In the genomic region with DNA sequence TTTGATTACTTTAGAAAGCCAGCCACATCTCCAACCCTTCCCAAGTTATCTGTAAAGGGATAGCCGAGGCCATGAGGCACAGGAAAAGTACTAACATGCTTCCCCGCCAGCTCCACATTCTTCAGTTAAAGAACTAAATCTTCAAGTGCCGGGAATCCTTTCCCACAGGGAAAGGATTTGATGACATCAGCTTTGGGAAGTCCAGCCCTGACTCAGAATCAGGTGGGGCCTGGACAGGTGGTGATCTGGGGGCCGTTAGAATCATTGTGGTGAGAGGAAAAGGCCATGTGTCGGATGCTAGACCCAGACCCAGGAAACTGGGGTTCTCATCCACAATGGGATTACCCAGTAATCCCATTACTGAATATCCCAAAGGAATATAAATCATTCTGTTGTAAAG, we compare ENCODE assay signal across 15 cellular contexts.
DNase-seq lines count a peak whose midpoint lies in the region; ATAC-seq and TF ChIP-seq lines count a peak whose summit lies in the region.
"Had no signal": no experiment of that assay in that cellular context is flagged by ENCODE, and none has a peak within 500 bp of the region (broad histone marks: within the 10 kb centered on the region; RNA-seq: fewer than 3 reads in every experiment).

No MANE protein-coding gene starts in this region.

- no peak overlapping the region for H3K9ac ChIP-seq in mesenchymal stem cell (ENCODE audit: low read length)

- no peak for TF ChIP-seq POLR2A in esophagus muscularis mucosa (IDR thresholded peaks at IDR 0.05; ENCODE audit: low read depth)

- H3K9me3 ChIP-seq in esophagus muscularis mucosa = no peaks in the 10 kb centered on the region
- no peaks in the 10 kb centered on the region for H3K9me3 ChIP-seq in mesenchymal stem cell (ENCODE audit: control insufficient read depth, low read length)
- H3K9me3 ChIP-seq: BE2C, Caco-2 had no signal

- H3K36me3 ChIP-seq in esophagus muscularis mucosa (no peaks in the 10 kb centered on the region), mesenchymal stem cell (ENCODE audit: control insufficient read depth in 1 of 2, insufficient read depth in 2 of 2, low read depth in 1 of 2, low read length in 2 of 2) (no peaks in the 10 kb centered on the region)
- H3K36me3 ChIP-seq: BE2C had no signal

- intact Hi-C loops in esophagus muscularis mucosa (cut with DNase I) = no loop called here
- intact Hi-C loops in activated CD4-positive, alpha-beta T cell treated with anti-CD3 and anti-CD28 coated beads for 36 hours (cut with DNase I, micrococcal nuclease) = no loop called here

- TF ChIP-seq EP300 in esophagus muscularis mucosa (IDR thresholded peaks at IDR 0.05) = no peak

- H3K27me3 ChIP-seq in esophagus muscularis mucosa = no peaks in the 10 kb centered on the region
- H3K27me3 ChIP-seq in mesenchymal stem cell (ENCODE audit: control insufficient read depth in 1 of 2, insufficient read depth in 1 of 2, low read length in 2 of 2) = no peaks in the 10 kb centered on the region
- H3K27me3 ChIP-seq: BE2C had no signal

- CTCF ChIA-PET in activated CD8-positive, alpha-beta T cell treated with anti-CD3 and anti-CD28 coated beads, Interleukin-2, amount 10 ng/mL, durations not matched to agents 7 days and 5 days (lab: Charles Lee) = no interaction called here
- CTCF ChIA-PET in activated CD4-positive, alpha-beta T cell treated with anti-CD3 and anti-CD28 coated beads for 36 hours (lab: Charles Lee) = no interaction called here

- no peak for ATAC-seq in activated CD8-positive, alpha-beta T cell treated with anti-CD3 and anti-CD28 coated beads, Interleukin-2, amount 10 ng/mL, durations not matched to agents 7 days and 5 days
- ATAC-seq in activated CD4-positive, alpha-beta T cell treated with anti-CD3 and anti-CD28 coated beads for 36 hours = no peak

- H3K4me1 ChIP-seq in esophagus muscularis mucosa (no peaks in the 10 kb centered on the region), mesenchymal stem cell (ENCODE audit: control insufficient read depth, insufficient read depth, low read depth, low read length) (peaks cover 2% of the 10 kb centered on the region)
- H3K4me1 ChIP-seq: BE2C, Caco-2 had no signal

- no peak overlapping the region for H3K4me2 ChIP-seq in mesenchymal stem cell (ENCODE audit: low read length, poor library complexity, severe bottlenecking)

- no peaks in the 10 kb centered on the region for H3K79me1 ChIP-seq in mesenchymal stem cell (replicated peaks; ENCODE audit: low read length, poor library complexity, severe bottlenecking)

- no peak for TF ChIP-seq CTCF in esophagus muscularis mucosa (IDR thresholded peaks at IDR 0.05)

- H3K36me3 Mint-ChIP-seq in activated CD8-positive, alpha-beta T cell treated with anti-CD3 and anti-CD28 coated beads, Interleukin-2, amount 10 ng/mL, durations not matched to agents 7 days and 5 days (ENCODE audit: low read depth) = no peaks in the 10 kb centered on the region
- H3K36me3 Mint-ChIP-seq in activated CD4-positive, alpha-beta T cell treated with anti-CD3 and anti-CD28 coated beads for 36 hours (ENCODE audit: low read depth) = no peaks in the 10 kb centered on the region
- H3K36me3 Mint-ChIP-seq: CD8-positive, alpha-beta memory T cell had no signal

- no peak overlapping the region for H2AFZ ChIP-seq in mesenchymal stem cell (ENCODE audit: low read depth, low read length)

- no peak overlapping the region for H3K4me3 ChIP-seq in esophagus muscularis mucosa
- H3K4me3 ChIP-seq in mesenchymal stem cell (ENCODE audit: insufficient read depth in 1 of 2, low read depth in 1 of 2, low read length in 2 of 2) = no peak overlapping the region

- H2BK5ac ChIP-seq in mesenchymal stem cell (ENCODE audit: low read depth, low read length, poor library complexity, severe bottlenecking) = no peak overlapping the region

- no peak overlapping the region for H3K23ac ChIP-seq in mesenchymal stem cell (ENCODE audit: low read length in 2 of 2)

- H2AK5ac ChIP-seq in mesenchymal stem cell (ENCODE audit: low read length, severe bottlenecking) = no peak overlapping the region

- DNase-seq in Daoy (ENCODE audit: low read depth) = peak; percentile 52
- peak; percentile 6 for DNase-seq in NCI-H82 treated with DMSO at 0.1 percent for 48 hours (lab: John Stamatoyannopoulos, UW; ENCODE audit: unreplicated experiment)
- DNase-seq in esophagus muscularis mucosa (ENCODE audit: extremely low spot score) = peak; percentile 89
- peak; percentile 1 for DNase-seq in mesenchymal stem cell
- DNase-seq in ecto neural progenitor cell (ENCODE audit: low spot score) = no peak
- no peak for DNase-seq in activated CD8-positive, alpha-beta T cell treated with anti-CD3 and anti-CD28 coated beads, Interleukin-2, amount 10 ng/mL, durations not matched to agents 7 days and 5 days
- DNase-seq in foreskin melanocyte = no peak
- no peak for DNase-seq in activated CD4-positive, alpha-beta T cell treated with anti-CD3 and anti-CD28 coated beads for 36 hours
- DNase-seq: BE2C; Caco-2; CD8-positive, alpha-beta memory T cell; DND-41; GF-D8; GOT3; H9 had no signal

- H3K4me1 Mint-ChIP-seq in activated CD8-positive, alpha-beta T cell treated with anti-CD3 and anti-CD28 coated beads, Interleukin-2, amount 10 ng/mL, durations not matched to agents 7 days and 5 days (ENCODE audit: low read depth) = no peaks in the 10 kb centered on the region
- H3K4me1 Mint-ChIP-seq in activated CD4-positive, alpha-beta T cell treated with anti-CD3 and anti-CD28 coated beads for 36 hours = no peaks in the 10 kb centered on the region
- H3K4me1 Mint-ChIP-seq: CD8-positive, alpha-beta memory T cell; H9 had no signal

- no peaks in the 10 kb centered on the region for H3K9me3 Mint-ChIP-seq in activated CD8-positive, alpha-beta T cell treated with anti-CD3 and anti-CD28 coated beads, Interleukin-2, amount 10 ng/mL, durations not matched to agents 7 days and 5 days (ENCODE audit: insufficient read depth)
- no peaks in the 10 kb centered on the region for H3K9me3 Mint-ChIP-seq in activated CD4-positive, alpha-beta T cell treated with anti-CD3 and anti-CD28 coated beads for 36 hours (ENCODE audit: low read depth)
- H3K9me3 Mint-ChIP-seq: H9 had no signal

- no peak overlapping the region for H3K4me3 Mint-ChIP-seq in activated CD8-positive, alpha-beta T cell treated with anti-CD3 and anti-CD28 coated beads, Interleukin-2, amount 10 ng/mL, durations not matched to agents 7 days and 5 days
- no peak overlapping the region for H3K4me3 Mint-ChIP-seq in activated CD4-positive, alpha-beta T cell treated with anti-CD3 and anti-CD28 coated beads for 36 hours
- H3K4me3 Mint-ChIP-seq: CD8-positive, alpha-beta memory T cell; H9 had no signal

- no peak overlapping the region for H3K4ac ChIP-seq in mesenchymal stem cell (ENCODE audit: low read depth in 1 of 2, low read length in 2 of 2)

- no peaks in the 10 kb centered on the region for H3K27me3 Mint-ChIP-seq in activated CD8-positive, alpha-beta T cell treated with anti-CD3 and anti-CD28 coated beads, Interleukin-2, amount 10 ng/mL, durations not matched to agents 7 days and 5 days (ENCODE audit: low read depth)
- H3K27me3 Mint-ChIP-seq in activated CD4-positive, alpha-beta T cell treated with anti-CD3 and anti-CD28 coated beads for 36 hours = no peaks in the 10 kb centered on the region

- H3K27ac ChIP-seq in esophagus muscularis mucosa (replicated peaks in 1 of 4) (no peak overlapping the region), mesenchymal stem cell (ENCODE audit: low read length, poor library complexity, severe bottlenecking) (no peak overlapping the region)

- no peak overlapping the region for H2BK15ac ChIP-seq in mesenchymal stem cell (ENCODE audit: low read depth, poor library complexity, severe bottlenecking)

- no peak overlapping the region for H3K27ac Mint-ChIP-seq in activated CD8-positive, alpha-beta T cell treated with anti-CD3 and anti-CD28 coated beads, Interleukin-2, amount 10 ng/mL, durations not matched to agents 7 days and 5 days
- H3K27ac Mint-ChIP-seq in activated CD4-positive, alpha-beta T cell treated with anti-CD3 and anti-CD28 coated beads for 36 hours = no peak overlapping the region
- H3K27ac Mint-ChIP-seq: CD8-positive, alpha-beta memory T cell; H9 had no signal

- H4K91ac ChIP-seq in mesenchymal stem cell (ENCODE audit: low read length) = no peak overlapping the region

- H2BK120ac ChIP-seq in mesenchymal stem cell (ENCODE audit: low read depth, low read length) = no peak overlapping the region

- POLR2A ChIA-PET in activated CD8-positive, alpha-beta T cell treated with anti-CD3 and anti-CD28 coated beads, Interleukin-2, amount 10 ng/mL, durations not matched to agents 7 days and 5 days (lab: Charles Lee) = no interaction called here
- POLR2A ChIA-PET in activated CD4-positive, alpha-beta T cell treated with anti-CD3 and anti-CD28 coated beads for 36 hours (lab: Charles Lee) = no interaction called here

- H2BK12ac ChIP-seq in mesenchymal stem cell (ENCODE audit: low read length in 2 of 2) = no peak overlapping the region

- H3K14ac ChIP-seq in mesenchymal stem cell (ENCODE audit: low read length in 2 of 2) = no peak overlapping the region

- H3K18ac ChIP-seq in mesenchymal stem cell (ENCODE audit: low read depth in 1 of 2, low read length in 2 of 2) = no peak overlapping the region

- H4K8ac ChIP-seq in mesenchymal stem cell (ENCODE audit: low read length) = no peak overlapping the region

- WGBS in esophagus muscularis mucosa = 88% methylated on average over 5 of the region's 5 CpGs
- 38% methylated on average over 3 of the region's 5 CpGs for WGBS in mesenchymal stem cell

Comparison
In these comparisons a context has a peak if more than half of its experiments do, and no peak if none do; other contexts are left out.
1. DNase-seq: peak in Daoy (single experiment), NCI-H82 treated with DMSO at 0.1 percent for 48 hours (single experiment), esophagus muscularis mucosa (single experiment) and mesenchymal stem cell (single experiment); none in ecto neural progenitor cell (single experiment), activated CD8-positive, alpha-beta T cell treated with anti-CD3 and anti-CD28 coated beads, Interleukin-2, amount 10 ng/mL, durations not matched to agents 7 days and 5 days (single experiment), foreskin melanocyte (single experiment) and activated CD4-positive, alpha-beta T cell treated with anti-CD3 and anti-CD28 coated beads for 36 hours (single experiment).